In the genomic region with DNA sequence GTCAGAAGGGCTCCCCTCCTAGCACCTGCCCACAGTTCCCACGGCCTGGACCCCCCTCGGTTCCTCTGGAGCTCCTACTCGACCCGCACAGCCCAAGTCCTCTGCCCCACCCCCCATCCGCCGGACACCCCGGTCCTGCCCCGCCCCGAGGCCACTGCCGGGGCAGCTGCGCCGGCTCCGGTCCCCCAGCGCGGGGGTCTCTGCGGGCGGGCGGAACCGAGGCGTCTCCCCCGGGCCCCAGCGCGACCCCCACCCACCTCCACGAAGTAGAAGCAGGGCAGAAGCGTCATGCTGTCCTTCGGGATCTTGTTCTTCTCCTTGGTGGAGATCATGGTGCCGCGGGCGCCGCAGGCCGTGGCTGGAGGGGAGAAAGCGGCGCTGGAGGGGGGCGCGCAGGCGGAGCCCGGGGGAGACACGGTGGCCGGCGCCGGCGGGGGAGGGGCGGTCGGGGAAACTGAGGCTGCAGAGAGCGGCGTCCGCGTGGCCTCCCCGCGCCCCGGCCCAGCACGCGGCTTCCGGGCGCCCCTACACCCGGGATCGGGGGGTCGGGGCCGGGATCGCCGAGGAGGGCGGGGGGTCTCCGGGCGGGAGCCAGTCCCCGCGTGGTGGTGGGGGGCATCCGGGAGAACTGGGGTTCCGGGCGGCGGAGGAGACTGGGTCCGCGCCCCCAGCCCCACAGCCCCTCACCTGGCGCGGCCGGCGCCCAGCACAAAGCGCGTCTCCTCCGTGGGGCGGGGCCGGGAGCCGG, we compare ENCODE assay signal across 13 cellular contexts. TPM values are rescaled to one million over a fixed set of nuclear protein-coding genes. Genes with fewer than 3 reads are reported as not detected.
DNase-seq lines count a peak whose midpoint lies in the region; ATAC-seq and TF ChIP-seq lines count a peak whose summit lies in the region.
"Had no signal": no experiment of that assay in that cellular context is flagged by ENCODE, and none has a peak within 500 bp of the region (broad histone marks: within the 10 kb centered on the region; RNA-seq: fewer than 3 reads in every experiment).

A gene with protein sequence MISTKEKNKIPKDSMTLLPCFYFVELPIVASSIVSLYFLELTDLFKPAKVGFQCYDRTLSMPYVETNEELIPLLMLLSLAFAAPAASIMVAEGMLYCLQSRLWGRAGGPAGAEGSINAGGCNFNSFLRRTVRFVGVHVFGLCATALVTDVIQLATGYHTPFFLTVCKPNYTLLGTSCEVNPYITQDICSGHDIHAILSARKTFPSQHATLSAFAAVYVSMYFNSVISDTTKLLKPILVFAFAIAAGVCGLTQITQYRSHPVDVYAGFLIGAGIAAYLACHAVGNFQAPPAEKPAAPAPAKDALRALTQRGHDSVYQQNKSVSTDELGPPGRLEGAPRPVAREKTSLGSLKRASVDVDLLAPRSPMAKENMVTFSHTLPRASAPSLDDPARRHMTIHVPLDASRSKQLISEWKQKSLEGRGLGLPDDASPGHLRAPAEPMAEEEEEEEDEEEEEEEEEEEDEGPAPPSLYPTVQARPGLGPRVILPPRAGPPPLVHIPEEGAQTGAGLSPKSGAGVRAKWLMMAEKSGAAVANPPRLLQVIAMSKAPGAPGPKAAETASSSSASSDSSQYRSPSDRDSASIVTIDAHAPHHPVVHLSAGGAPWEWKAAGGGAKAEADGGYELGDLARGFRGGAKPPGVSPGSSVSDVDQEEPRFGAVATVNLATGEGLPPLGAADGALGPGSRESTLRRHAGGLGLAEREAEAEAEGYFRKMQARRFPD (minus strand): TSS at position 728 of the 748 bp plus-strand sequence. CDS start 396 bp downstream, at position 332.

- peaks cover 21% of the 10 kb centered on the region for H3K27me3 Mint-ChIP-seq in activated T-cell treated with anti-CD3 and anti-CD28 coated beads, Interleukin-2, amount 50 U/mL, for 24 hours
- H3K27me3 Mint-ChIP-seq in activated T-cell treated with anti-CD3 and anti-CD28 coated beads, Interleukin-2, amount 50 U/mL, for 72 hours (ENCODE audit: low read depth) = peaks cover 16% of the 10 kb centered on the region
- peaks cover 7% of the 10 kb centered on the region for H3K27me3 Mint-ChIP-seq in Calu3 (ENCODE audit: unreplicated experiment)

- peak within 1 kb of the TSS; percentile 8 for H3K4me3 Mint-ChIP-seq in activated T-cell treated with anti-CD3 and anti-CD28 coated beads, Interleukin-2, amount 50 U/mL, for 24 hours
- no peak within 1 kb of the TSS for H3K4me3 Mint-ChIP-seq in activated T-cell treated with anti-CD3 and anti-CD28 coated beads, Interleukin-2, amount 50 U/mL, for 72 hours
- no peak within 1 kb of the TSS for H3K4me3 Mint-ChIP-seq in Calu3 (ENCODE audit: low read depth, unreplicated experiment)
- H3K4me3 Mint-ChIP-seq: activated CD4-positive, alpha-beta memory T cell treated with anti-CD3 and anti-CD28 coated beads for 36 hours had no signal

- peak within 1 kb of the TSS; percentile 44 for H3K27ac Mint-ChIP-seq in activated T-cell treated with anti-CD3 and anti-CD28 coated beads, Interleukin-2, amount 50 U/mL, for 24 hours
- no peak within 1 kb of the TSS for H3K27ac Mint-ChIP-seq in activated T-cell treated with anti-CD3 and anti-CD28 coated beads, Interleukin-2, amount 50 U/mL, for 72 hours
- no peak within 1 kb of the TSS for H3K27ac Mint-ChIP-seq in Calu3 (ENCODE audit: unreplicated experiment)
- H3K27ac Mint-ChIP-seq: activated CD4-positive, alpha-beta memory T cell treated with anti-CD3 and anti-CD28 coated beads for 36 hours had no signal

- H3K9me3 Mint-ChIP-seq in activated T-cell treated with anti-CD3 and anti-CD28 coated beads, Interleukin-2, amount 50 U/mL, for 24 hours = peaks cover 3% of the 10 kb centered on the region
- H3K9me3 Mint-ChIP-seq in activated T-cell treated with anti-CD3 and anti-CD28 coated beads, Interleukin-2, amount 50 U/mL, for 72 hours = peaks cover 3 to 4% of the 10 kb centered on the region in 2 donors
- no peaks in the 10 kb centered on the region for H3K9me3 Mint-ChIP-seq in Calu3 (ENCODE audit: low read depth, unreplicated experiment)
- H3K9me3 Mint-ChIP-seq: activated CD4-positive, alpha-beta memory T cell treated with anti-CD3 and anti-CD28 coated beads for 36 hours had no signal

- 3% methylated on average over 82 of the region's 82 CpGs for WGBS in thymus

- no TSS peak for BruUV-seq in Calu3 (replicated peaks; lab: Mats Ljungman, UMichigan)

- H3K4me1 ChIP-seq in lower lobe of right lung = peaks cover 15% of the 10 kb centered on the region
- no peaks in the 10 kb centered on the region for H3K4me1 ChIP-seq in thymus (ENCODE audit: control insufficient read depth, insufficient read depth, low read length)
- H3K4me1 ChIP-seq: BE2C had no signal

- H3K36me3 ChIP-seq in lower lobe of right lung (no peaks in the 10 kb centered on the region), thymus (ENCODE audit: control insufficient read depth, insufficient read depth) (no peaks in the 10 kb centered on the region)
- H3K36me3 ChIP-seq: BE2C had no signal

- peaks cover 32% of the 10 kb centered on the region for H3K27me3 ChIP-seq in lower lobe of right lung (ENCODE audit: low read depth)
- peaks cover 28% of the 10 kb centered on the region for H3K27me3 ChIP-seq in thymus (ENCODE audit: control insufficient read depth, insufficient read depth)

- H3K27ac ChIP-seq in lower lobe of right lung = no peak within 1 kb of the TSS
- H3K27ac ChIP-seq in thymus (ENCODE audit: low read depth) = no peak within 1 kb of the TSS
- H3K27ac ChIP-seq in substantia nigra (ENCODE audit: low read depth, low read length, poor library complexity, severe bottlenecking) = no peak within 1 kb of the TSS

- no peak for DNase-seq in activated T-cell treated with anti-CD3 and anti-CD28 coated beads, Interleukin-2, amount 50 U/mL, for 24 hours
- no peak for DNase-seq in activated T-cell treated with anti-CD3 and anti-CD28 coated beads, Interleukin-2, amount 50 U/mL, for 72 hours
- DNase-seq in cerebellum (ENCODE audit: low spot score) (no peak), lower lobe of right lung (no peak), Calu3 (no peak), GM10248 (ENCODE audit: extremely low spot score) (no peak), substantia nigra (lab: John Stamatoyannopoulos, UW) (no peak)
- DNase-seq: activated CD4-positive, alpha-beta memory T cell treated with anti-CD3 and anti-CD28 coated beads for 36 hours; BE2C had no signal

- CTCF ChIA-PET in Calu3 (lab: Charles Lee) = no interaction called here
- CTCF ChIA-PET in GM10248 (lab: Yijun Ruan, JAX) = no interaction called here

- POLR2A ChIA-PET in GM10248 (lab: Yijun Ruan, JAX) = interaction anchor here (0.6 kb wide), 1 partner anchor 121 kb away, joined by 3 read pairs; no protein-coding TSS in a partner anchor

- peaks cover 3% of the 10 kb centered on the region for H3K36me3 Mint-ChIP-seq in activated T-cell treated with anti-CD3 and anti-CD28 coated beads, Interleukin-2, amount 50 U/mL, for 24 hours (ENCODE audit: low read depth)
- peaks cover 1 to 3% of the 10 kb centered on the region in 2 donors for H3K36me3 Mint-ChIP-seq in activated T-cell treated with anti-CD3 and anti-CD28 coated beads, Interleukin-2, amount 50 U/mL, for 72 hours (ENCODE audit: insufficient read depth in 2 of 2)
- H3K36me3 Mint-ChIP-seq in Calu3 (ENCODE audit: insufficient read depth, unreplicated experiment) = peaks cover 9% of the 10 kb centered on the region

- H3K9me3 ChIP-seq in lower lobe of right lung (no peaks in the 10 kb centered on the region), thymus (ENCODE audit: control insufficient read depth) (no peaks in the 10 kb centered on the region)
- H3K9me3 ChIP-seq: BE2C had no signal

- H3K4me3 ChIP-seq in lower lobe of right lung = peak within 1 kb of the TSS; percentile 39
- H3K4me3 ChIP-seq in thymus (ENCODE audit: low read length) = peak within 1 kb of the TSS; percentile 25
- H3K4me3 ChIP-seq: GM12878 had no signal

- ATAC-seq in activated T-cell treated with anti-CD3 and anti-CD28 coated beads, Interleukin-2, amount 50 U/mL, for 72 hours (replicated peaks in 1 of 2) = no peak
- peak in 1 of 2 donors; percentile 5 for ATAC-seq in lower lobe of right lung
- ATAC-seq: GM12878 had no signal

- intact Hi-C loops in lower lobe of right lung (cut with DNase I) (no loop called here), Calu3 (cut with micrococcal nuclease; ENCODE audit: unreplicated experiment) (no loop called here)

- TF ChIP-seq CTCF in lower lobe of right lung (IDR thresholded peaks at IDR 0.05) (no peak), Calu3 (IDR thresholded peaks at IDR 0.05; ENCODE audit: unreplicated experiment) (no peak), GM10248 (IDR thresholded peaks at IDR 0.05; ENCODE audit: control extremely low read depth, extremely low read depth, low read depth, missing control alignments) (no peak)

- H3K4me1 Mint-ChIP-seq in activated T-cell treated with anti-CD3 and anti-CD28 coated beads, Interleukin-2, amount 50 U/mL, for 24 hours (ENCODE audit: low read depth) = no peaks in the 10 kb centered on the region
- H3K4me1 Mint-ChIP-seq in activated T-cell treated with anti-CD3 and anti-CD28 coated beads, Interleukin-2, amount 50 U/mL, for 72 hours (ENCODE audit: low read depth) = no peaks in the 10 kb centered on the region
- peaks cover 9% of the 10 kb centered on the region for H3K4me1 Mint-ChIP-seq in Calu3 (ENCODE audit: low read depth, unreplicated experiment)

RNA-seq across cellular contexts. Expression of the gene that starts here (rescaled TPM):
- not detected for total RNA-seq in activated T-cell treated with anti-CD3 and anti-CD28 coated beads, Interleukin-2, amount 50 U/mL, for 72 hours
- total RNA-seq in cerebellum = 58.1 TPM
- total RNA-seq in lower lobe of right lung = 2.1 TPM
- polyA plus RNA-seq in thymus = 0.16 TPM
- 0.27 TPM in 1 of 2 replicates, not detected in the other for total RNA-seq in Calu3 (2022)
- total RNA-seq: activated CD4-positive, alpha-beta memory T cell treated with anti-CD3 and anti-CD28 coated beads for 36 hours; GM12878; HT1080 had no signal
- polyA plus RNA-seq: liver had no signal

Comparison
In these comparisons a context has a peak if more than half of its experiments do, and no peak if none do; other contexts are left out.
1. RNA of the gene that starts here (total RNA-seq): 58.1 TPM in cerebellum (single experiment); 2.1 TPM in lower lobe of right lung (single experiment), not detected in activated T-cell treated with anti-CD3 and anti-CD28 coated beads, Interleukin-2, amount 50 U/mL, for 72 hours and 0.27 TPM in Calu3; every median in the first group is over 10 times any median in the second.